1 cellular context compared by ENCODE assay signal in the genomic region with DNA sequence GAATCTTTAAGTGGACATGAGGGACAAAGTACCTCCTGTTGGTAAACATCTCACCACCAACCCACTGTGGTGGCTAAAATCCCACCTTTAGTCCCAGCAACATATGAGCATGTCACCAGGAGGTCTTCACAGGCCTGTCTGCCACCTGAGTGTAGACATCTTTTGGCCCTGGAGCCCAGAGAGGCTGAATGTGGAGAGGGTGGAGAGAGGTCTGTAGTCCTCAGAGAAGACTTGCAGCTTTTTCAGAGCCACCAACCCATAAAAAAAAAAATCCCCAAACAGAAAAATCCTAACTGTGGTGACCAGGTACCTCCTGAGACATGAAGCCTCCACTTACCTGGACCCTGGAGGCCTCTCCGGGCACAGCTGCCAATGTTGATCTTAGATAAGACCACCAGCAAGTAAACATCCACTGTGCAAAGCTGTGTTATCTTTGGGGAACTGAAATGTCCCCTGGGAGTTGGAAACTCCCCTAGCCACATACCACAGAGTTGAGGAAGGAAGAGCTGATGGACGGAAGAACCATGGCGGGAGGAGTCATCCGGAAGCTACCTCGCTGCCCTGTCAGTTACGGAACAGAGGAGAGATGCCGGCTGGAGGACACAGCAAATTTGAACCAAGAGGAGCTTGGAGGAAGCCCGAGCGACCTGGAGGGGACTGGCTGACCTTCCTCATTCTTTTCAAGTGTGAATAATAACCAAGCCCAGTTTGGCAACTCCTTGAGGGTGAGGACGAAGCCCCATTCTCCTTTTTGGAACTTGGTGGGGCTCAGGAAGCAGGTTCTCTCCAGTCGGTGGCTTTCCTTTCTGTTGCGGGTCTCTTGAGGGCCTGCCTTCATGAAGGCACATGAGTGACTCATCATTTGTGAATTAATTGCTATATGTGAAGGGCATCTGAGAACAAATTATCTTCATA.
TF ChIP-seq lines count a peak whose summit lies in the region.

A gene with protein sequence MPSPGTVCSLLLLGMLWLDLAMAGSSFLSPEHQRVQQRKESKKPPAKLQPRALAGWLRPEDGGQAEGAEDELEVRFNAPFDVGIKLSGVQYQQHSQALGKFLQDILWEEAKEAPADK (minus strand): TSS at position 443 of the 915 bp plus-strand sequence. CDS start 2,767 bp downstream, outside the sequence.

TF ChIP-seq in HepG2, 621 proteins besides CTCF, POLR2A, EP300 and RAD21 (continued from another document and continues in another):
- no peak for TF ChIP-seq ATM (IDR thresholded peaks at IDR 0.05; ENCODE audit: borderline replicate concordance)
- TF ChIP-seq CREM (IDR thresholded peaks at IDR 0.05): no peak; the same call in 1 of the 2 replicates
- no peak for TF ChIP-seq CREM (CRISPR knock-in tag; IDR thresholded peaks at IDR 0.05)
- TF ChIP-seq ZNF780A (CRISPR knock-in tag; IDR thresholded peaks at IDR 0.05): no peak
- no peak for TF ChIP-seq DR1 (CRISPR knock-in tag; IDR thresholded peaks at IDR 0.05)
- no peak for TF ChIP-seq PCBP2 (optimal IDR thresholded peaks at IDR 0.05; ENCODE audit: low read depth, low read length, poor library complexity, severe bottlenecking)
- TF ChIP-seq CENPT (CRISPR knock-in tag; IDR thresholded peaks at IDR 0.05; ENCODE audit: low read depth): no peak
- TF ChIP-seq, protein P1, sequence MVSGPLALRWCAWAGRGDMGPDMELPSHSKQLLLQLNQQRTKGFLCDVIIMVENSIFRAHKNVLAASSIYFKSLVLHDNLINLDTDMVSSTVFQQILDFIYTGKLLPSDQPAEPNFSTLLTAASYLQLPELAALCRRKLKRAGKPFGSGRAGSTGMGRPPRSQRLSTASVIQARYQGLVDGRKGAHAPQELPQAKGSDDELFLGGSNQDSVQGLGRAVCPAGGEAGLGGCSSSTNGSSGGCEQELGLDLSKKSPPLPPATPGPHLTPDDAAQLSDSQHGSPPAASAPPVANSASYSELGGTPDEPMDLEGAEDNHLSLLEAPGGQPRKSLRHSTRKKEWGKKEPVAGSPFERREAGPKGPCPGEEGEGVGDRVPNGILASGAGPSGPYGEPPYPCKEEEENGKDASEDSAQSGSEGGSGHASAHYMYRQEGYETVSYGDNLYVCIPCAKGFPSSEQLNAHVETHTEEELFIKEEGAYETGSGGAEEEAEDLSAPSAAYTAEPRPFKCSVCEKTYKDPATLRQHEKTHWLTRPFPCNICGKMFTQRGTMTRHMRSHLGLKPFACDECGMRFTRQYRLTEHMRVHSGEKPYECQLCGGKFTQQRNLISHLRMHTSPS (CRISPR knock-in tag; IDR thresholded peaks at IDR 0.05; ENCODE audit: low read depth): peak; percentile 66; the same call in 1 of the 2 replicates
- TF ChIP-seq, protein P2, sequence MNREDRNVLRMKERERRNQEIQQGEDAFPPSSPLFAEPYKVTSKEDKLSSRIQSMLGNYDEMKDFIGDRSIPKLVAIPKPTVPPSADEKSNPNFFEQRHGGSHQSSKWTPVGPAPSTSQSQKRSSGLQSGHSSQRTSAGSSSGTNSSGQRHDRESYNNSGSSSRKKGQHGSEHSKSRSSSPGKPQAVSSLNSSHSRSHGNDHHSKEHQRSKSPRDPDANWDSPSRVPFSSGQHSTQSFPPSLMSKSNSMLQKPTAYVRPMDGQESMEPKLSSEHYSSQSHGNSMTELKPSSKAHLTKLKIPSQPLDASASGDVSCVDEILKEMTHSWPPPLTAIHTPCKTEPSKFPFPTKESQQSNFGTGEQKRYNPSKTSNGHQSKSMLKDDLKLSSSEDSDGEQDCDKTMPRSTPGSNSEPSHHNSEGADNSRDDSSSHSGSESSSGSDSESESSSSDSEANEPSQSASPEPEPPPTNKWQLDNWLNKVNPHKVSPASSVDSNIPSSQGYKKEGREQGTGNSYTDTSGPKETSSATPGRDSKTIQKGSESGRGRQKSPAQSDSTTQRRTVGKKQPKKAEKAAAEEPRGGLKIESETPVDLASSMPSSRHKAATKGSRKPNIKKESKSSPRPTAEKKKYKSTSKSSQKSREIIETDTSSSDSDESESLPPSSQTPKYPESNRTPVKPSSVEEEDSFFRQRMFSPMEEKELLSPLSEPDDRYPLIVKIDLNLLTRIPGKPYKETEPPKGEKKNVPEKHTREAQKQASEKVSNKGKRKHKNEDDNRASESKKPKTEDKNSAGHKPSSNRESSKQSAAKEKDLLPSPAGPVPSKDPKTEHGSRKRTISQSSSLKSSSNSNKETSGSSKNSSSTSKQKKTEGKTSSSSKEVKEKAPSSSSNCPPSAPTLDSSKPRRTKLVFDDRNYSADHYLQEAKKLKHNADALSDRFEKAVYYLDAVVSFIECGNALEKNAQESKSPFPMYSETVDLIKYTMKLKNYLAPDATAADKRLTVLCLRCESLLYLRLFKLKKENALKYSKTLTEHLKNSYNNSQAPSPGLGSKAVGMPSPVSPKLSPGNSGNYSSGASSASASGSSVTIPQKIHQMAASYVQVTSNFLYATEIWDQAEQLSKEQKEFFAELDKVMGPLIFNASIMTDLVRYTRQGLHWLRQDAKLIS (CRISPR knock-in tag; IDR thresholded peaks at IDR 0.05): no peak
- peak; percentile 49; the same call in 1 of the 2 replicates for TF ChIP-seq GATAD1 (CRISPR knock-in tag; IDR thresholded peaks at IDR 0.05)
- TF ChIP-seq, protein P3, sequence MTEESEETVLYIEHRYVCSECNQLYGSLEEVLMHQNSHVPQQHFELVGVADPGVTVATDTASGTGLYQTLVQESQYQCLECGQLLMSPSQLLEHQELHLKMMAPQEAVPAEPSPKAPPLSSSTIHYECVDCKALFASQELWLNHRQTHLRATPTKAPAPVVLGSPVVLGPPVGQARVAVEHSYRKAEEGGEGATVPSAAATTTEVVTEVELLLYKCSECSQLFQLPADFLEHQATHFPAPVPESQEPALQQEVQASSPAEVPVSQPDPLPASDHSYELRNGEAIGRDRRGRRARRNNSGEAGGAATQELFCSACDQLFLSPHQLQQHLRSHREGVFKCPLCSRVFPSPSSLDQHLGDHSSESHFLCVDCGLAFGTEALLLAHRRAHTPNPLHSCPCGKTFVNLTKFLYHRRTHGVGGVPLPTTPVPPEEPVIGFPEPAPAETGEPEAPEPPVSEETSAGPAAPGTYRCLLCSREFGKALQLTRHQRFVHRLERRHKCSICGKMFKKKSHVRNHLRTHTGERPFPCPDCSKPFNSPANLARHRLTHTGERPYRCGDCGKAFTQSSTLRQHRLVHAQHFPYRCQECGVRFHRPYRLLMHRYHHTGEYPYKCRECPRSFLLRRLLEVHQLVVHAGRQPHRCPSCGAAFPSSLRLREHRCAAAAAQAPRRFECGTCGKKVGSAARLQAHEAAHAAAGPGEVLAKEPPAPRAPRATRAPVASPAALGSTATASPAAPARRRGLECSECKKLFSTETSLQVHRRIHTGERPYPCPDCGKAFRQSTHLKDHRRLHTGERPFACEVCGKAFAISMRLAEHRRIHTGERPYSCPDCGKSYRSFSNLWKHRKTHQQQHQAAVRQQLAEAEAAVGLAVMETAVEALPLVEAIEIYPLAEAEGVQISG (CRISPR knock-in tag; IDR thresholded peaks at IDR 0.05): peak; percentile 92
- TF ChIP-seq ZNF792 (CRISPR knock-in tag; IDR thresholded peaks at IDR 0.05): no peak
- no peak for TF ChIP-seq EEA1 (CRISPR knock-in tag; IDR thresholded peaks at IDR 0.05; ENCODE audit: borderline replicate concordance)
- TF ChIP-seq ZNF615 (CRISPR knock-in tag; IDR thresholded peaks at IDR 0.05; ENCODE audit: borderline replicate concordance): no peak
- TF ChIP-seq ZNF331 (CRISPR knock-in tag; IDR thresholded peaks at IDR 0.05): peak; percentile 45; the same call in 1 of the 2 replicates
- no peak for TF ChIP-seq EHMT2 (IDR thresholded peaks at IDR 0.05; ENCODE audit: borderline replicate concordance, low read depth, low read length)
- TF ChIP-seq HOXA5 (CRISPR knock-in tag; IDR thresholded peaks at IDR 0.05): no peak
- peak; percentile 53 for TF ChIP-seq ZNF143 (CRISPR knock-in tag; IDR thresholded peaks at IDR 0.05)
- TF ChIP-seq, protein P4, sequence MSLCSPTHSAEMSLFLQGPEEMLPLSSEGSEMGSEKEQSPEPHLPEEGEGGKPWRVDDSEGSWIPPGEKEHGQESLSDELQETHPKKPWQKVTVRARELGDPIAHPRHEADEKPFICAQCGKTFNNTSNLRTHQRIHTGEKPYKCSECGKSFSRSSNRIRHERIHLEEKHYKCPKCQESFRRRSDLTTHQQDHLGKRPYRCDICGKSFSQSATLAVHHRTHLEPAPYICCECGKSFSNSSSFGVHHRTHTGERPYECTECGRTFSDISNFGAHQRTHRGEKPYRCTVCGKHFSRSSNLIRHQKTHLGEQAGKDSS (CRISPR knock-in tag; IDR thresholded peaks at IDR 0.05; ENCODE audit: borderline replicate concordance, low read depth): no peak
- no peak for TF ChIP-seq SIN3A (IDR thresholded peaks at IDR 0.05; ENCODE audit: borderline replicate concordance, low read depth, low read length)
- peak; percentile 83 for TF ChIP-seq ZEB1 (IDR thresholded peaks at IDR 0.05; ENCODE audit: insufficient replicate concordance, low read depth)
- TF ChIP-seq, protein P5, sequence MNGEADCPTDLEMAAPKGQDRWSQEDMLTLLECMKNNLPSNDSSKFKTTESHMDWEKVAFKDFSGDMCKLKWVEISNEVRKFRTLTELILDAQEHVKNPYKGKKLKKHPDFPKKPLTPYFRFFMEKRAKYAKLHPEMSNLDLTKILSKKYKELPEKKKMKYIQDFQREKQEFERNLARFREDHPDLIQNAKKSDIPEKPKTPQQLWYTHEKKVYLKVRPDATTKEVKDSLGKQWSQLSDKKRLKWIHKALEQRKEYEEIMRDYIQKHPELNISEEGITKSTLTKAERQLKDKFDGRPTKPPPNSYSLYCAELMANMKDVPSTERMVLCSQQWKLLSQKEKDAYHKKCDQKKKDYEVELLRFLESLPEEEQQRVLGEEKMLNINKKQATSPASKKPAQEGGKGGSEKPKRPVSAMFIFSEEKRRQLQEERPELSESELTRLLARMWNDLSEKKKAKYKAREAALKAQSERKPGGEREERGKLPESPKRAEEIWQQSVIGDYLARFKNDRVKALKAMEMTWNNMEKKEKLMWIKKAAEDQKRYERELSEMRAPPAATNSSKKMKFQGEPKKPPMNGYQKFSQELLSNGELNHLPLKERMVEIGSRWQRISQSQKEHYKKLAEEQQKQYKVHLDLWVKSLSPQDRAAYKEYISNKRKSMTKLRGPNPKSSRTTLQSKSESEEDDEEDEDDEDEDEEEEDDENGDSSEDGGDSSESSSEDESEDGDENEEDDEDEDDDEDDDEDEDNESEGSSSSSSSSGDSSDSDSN (CRISPR knock-in tag; IDR thresholded peaks at IDR 0.05): no peak
- no peak for TF ChIP-seq REL (CRISPR knock-in tag; conservative IDR thresholded peaks at IDR 0.05)
- 0 out of 2 replicates have a peak, but pooled peaks have one; percentile 16 for TF ChIP-seq ZMYM3 (CRISPR knock-in tag; IDR thresholded peaks at IDR 0.05)
- TF ChIP-seq FOXK2 (IDR thresholded peaks at IDR 0.05): no peak
- TF ChIP-seq, protein P6, sequence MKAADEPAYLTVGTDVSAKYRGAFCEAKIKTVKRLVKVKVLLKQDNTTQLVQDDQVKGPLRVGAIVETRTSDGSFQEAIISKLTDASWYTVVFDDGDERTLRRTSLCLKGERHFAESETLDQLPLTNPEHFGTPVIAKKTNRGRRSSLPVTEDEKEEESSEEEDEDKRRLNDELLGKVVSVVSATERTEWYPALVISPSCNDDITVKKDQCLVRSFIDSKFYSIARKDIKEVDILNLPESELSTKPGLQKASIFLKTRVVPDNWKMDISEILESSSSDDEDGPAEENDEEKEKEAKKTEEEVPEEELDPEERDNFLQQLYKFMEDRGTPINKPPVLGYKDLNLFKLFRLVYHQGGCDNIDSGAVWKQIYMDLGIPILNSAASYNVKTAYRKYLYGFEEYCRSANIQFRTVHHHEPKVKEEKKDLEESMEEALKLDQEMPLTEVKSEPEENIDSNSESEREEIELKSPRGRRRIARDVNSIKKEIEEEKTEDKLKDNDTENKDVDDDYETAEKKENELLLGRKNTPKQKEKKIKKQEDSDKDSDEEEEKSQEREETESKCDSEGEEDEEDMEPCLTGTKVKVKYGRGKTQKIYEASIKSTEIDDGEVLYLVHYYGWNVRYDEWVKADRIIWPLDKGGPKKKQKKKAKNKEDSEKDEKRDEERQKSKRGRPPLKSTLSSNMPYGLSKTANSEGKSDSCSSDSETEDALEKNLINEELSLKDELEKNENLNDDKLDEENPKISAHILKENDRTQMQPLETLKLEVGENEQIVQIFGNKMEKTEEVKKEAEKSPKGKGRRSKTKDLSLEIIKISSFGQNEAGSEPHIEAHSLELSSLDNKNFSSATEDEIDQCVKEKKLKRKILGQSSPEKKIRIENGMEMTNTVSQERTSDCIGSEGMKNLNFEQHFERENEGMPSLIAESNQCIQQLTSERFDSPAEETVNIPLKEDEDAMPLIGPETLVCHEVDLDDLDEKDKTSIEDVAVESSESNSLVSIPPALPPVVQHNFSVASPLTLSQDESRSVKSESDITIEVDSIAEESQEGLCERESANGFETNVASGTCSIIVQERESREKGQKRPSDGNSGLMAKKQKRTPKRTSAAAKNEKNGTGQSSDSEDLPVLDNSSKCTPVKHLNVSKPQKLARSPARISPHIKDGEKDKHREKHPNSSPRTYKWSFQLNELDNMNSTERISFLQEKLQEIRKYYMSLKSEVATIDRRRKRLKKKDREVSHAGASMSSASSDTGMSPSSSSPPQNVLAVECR (CRISPR knock-in tag; IDR thresholded peaks at IDR 0.05; ENCODE audit: borderline replicate concordance): peak; percentile 67; the same call in 1 of the 2 replicates
- peak; percentile 40; the same call in 1 of the 2 replicates for TF ChIP-seq RCOR2 (CRISPR knock-in tag; IDR thresholded peaks at IDR 0.05)
- TF ChIP-seq MEIS2 (CRISPR knock-in tag; IDR thresholded peaks at IDR 0.05): 0 out of 2 replicates have a peak, but pooled peaks have one; percentile 64
- no peak for TF ChIP-seq FLYWCH1 (CRISPR knock-in tag; IDR thresholded peaks at IDR 0.05)
- TF ChIP-seq, protein P7, sequence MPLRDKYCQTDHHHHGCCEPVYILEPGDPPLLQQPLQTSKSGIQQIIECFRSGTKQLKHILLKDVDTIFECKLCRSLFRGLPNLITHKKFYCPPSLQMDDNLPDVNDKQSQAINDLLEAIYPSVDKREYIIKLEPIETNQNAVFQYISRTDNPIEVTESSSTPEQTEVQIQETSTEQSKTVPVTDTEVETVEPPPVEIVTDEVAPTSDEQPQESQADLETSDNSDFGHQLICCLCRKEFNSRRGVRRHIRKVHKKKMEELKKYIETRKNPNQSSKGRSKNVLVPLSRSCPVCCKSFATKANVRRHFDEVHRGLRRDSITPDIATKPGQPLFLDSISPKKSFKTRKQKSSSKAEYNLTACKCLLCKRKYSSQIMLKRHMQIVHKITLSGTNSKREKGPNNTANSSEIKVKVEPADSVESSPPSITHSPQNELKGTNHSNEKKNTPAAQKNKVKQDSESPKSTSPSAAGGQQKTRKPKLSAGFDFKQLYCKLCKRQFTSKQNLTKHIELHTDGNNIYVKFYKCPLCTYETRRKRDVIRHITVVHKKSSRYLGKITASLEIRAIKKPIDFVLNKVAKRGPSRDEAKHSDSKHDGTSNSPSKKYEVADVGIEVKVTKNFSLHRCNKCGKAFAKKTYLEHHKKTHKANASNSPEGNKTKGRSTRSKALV (CRISPR knock-in tag; IDR thresholded peaks at IDR 0.05): no peak
- TF ChIP-seq, protein P8, sequence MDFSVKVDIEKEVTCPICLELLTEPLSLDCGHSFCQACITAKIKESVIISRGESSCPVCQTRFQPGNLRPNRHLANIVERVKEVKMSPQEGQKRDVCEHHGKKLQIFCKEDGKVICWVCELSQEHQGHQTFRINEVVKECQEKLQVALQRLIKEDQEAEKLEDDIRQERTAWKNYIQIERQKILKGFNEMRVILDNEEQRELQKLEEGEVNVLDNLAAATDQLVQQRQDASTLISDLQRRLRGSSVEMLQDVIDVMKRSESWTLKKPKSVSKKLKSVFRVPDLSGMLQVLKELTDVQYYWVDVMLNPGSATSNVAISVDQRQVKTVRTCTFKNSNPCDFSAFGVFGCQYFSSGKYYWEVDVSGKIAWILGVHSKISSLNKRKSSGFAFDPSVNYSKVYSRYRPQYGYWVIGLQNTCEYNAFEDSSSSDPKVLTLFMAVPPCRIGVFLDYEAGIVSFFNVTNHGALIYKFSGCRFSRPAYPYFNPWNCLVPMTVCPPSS (IDR thresholded peaks at IDR 0.05): no peak
- TF ChIP-seq TAF15 (IDR thresholded peaks at IDR 0.05; ENCODE audit: low read depth, low read length, poor library complexity, severe bottlenecking): no peak
- no peak for TF ChIP-seq ZNF235 (CRISPR knock-in tag; IDR thresholded peaks at IDR 0.05; ENCODE audit: borderline replicate concordance)
